Comparison of ENCODE assay signal across 8 cellular contexts in the genomic region with DNA sequence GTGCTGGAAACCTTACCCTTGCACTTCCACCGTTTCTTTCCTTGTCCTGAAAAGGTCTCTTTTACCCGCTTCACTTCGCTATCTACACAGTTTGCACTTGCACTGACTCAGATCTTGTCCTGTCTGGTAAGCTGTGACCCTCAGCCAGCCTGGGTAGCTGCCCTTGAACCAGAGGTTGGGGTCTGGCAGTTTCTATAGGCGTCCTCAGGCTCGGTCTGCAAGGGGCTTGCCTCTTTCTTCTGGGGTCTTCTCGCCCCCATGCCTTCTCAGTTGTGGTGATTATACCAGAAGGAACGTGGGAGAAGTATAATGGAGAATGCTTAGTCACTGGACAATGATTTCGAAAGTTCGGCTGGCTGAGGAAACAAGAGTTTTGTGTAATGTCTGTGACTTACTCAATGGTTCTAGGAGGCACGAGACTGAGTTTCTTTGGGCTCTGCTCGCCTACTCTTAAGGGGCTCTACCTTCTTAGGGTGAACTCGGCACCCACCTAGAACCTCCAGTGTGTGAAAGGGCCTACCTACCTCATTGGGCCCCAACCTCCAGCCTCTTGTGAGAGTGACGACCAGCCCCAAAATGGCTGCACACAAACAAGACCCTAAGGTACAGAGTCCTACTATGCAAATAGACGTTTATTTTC. TPM values are rescaled to one million over a fixed set of nuclear protein-coding genes. Genes with fewer than 3 reads are reported as not detected.
DNase-seq lines count a peak whose midpoint lies in the region; ATAC-seq and TF ChIP-seq lines count a peak whose summit lies in the region.

No MANE protein-coding gene starts in this region.

- intact Hi-C loops in spleen (cut with DNase I; ENCODE audit: low total_unique reads) = no loop called here

- no peaks in the 10 kb centered on the region for H3K27me3 ChIP-seq in spleen (replicated peaks in 1 of 7)

- CTCF ChIA-PET in HEK293T (lab: Yijun Ruan, JAX) = interaction anchor here (0.6 kb wide), 1 partner anchor 601 kb away, joined by 3 read pairs; no protein-coding TSS in a partner anchor

- no peak for TF ChIP-seq CTCF in GM13976 (IDR thresholded peaks at IDR 0.05; ENCODE audit: borderline replicate concordance, control extremely low read depth, extremely low read depth, insufficient read depth, missing control alignments)
- TF ChIP-seq CTCF in spleen (IDR thresholded peaks at IDR 0.05 in 8 of 11, conservative IDR thresholded peaks at IDR 0.05 in 3 of 11) = peak in 1 of 11 experiments; percentile 5

- in situ Hi-C loops in GM13976 (cut with MboI; ENCODE audit: low sequenced_read_pairs, unreplicated experiment) = no loop called here

- 10 to 19% (median 17%) methylated on average over 14 of the region's 14 CpGs for WGBS in spleen, 5 donors

- peaks cover 19 to 78% (median 45%) of the 10 kb centered on the region in 6 donors for H3K4me1 ChIP-seq in spleen

- peak overlapping the region; percentile 55 to 93 (median 77) for H3K4me3 ChIP-seq in spleen

- DNase-seq in A172 (ENCODE audit: low spot score) (peak; percentile 47), GM13976 (ENCODE audit: low spot score) (peak; percentile 36), NCI-H460 (ENCODE audit: extremely low read depth, low read depth) (peak; percentile 77), hepatic stellate cell (ENCODE audit: low spot score) (peak; percentile 48), spleen (no peak), HEK293T (ENCODE audit: extremely low spot score) (no peak)
- peak; percentile 22 for DNase-seq in activated naive CD8-positive, alpha-beta T cell treated with anti-CD3 and anti-CD28 coated beads, Interleukin-2, amount 50 U/mL, for 16 hours (ENCODE audit: low read depth, low spot score)

- no peaks in the 10 kb centered on the region for H3K36me3 ChIP-seq in spleen

- TF ChIP-seq POLR2A in spleen (IDR thresholded peaks at IDR 0.05) = no peak

- peak overlapping the region; percentile 82 to 96 (median 94) for H3K27ac ChIP-seq in spleen

- POLR2A ChIA-PET in HEK293T (lab: Yijun Ruan, JAX) = interaction anchor here (1.1 to 1.6 kb wide), 2 partner anchors 13 to 139 kb away, joined by 3 to 4 read pairs; no protein-coding TSS in a partner anchor

- H3K9me3 ChIP-seq in spleen = no peaks in the 10 kb centered on the region

- ATAC-seq in HG02852 (IDR thresholded peaks at IDR 0.05; ENCODE audit: unreplicated experiment) = peak; percentile 25

TF ChIP-seq in HEK293T, 16 proteins besides CTCF, POLR2A, EP300 and RAD21:
- no peak for TF ChIP-seq FOXM1 (IDR thresholded peaks at IDR 0.05; ENCODE audit: borderline replicate concordance)
- TF ChIP-seq, protein P1, sequence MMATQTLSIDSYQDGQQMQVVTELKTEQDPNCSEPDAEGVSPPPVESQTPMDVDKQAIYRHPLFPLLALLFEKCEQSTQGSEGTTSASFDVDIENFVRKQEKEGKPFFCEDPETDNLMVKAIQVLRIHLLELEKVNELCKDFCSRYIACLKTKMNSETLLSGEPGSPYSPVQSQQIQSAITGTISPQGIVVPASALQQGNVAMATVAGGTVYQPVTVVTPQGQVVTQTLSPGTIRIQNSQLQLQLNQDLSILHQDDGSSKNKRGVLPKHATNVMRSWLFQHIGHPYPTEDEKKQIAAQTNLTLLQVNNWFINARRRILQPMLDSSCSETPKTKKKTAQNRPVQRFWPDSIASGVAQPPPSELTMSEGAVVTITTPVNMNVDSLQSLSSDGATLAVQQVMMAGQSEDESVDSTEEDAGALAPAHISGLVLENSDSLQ (IDR thresholded peaks at IDR 0.05) = no peak
- TF ChIP-seq HDGF (IDR thresholded peaks at IDR 0.05; ENCODE audit: borderline replicate concordance) = no peak
- TF ChIP-seq L3MBTL2 (conservative IDR thresholded peaks at IDR 0.05) = no peak
- no peak for TF ChIP-seq TARDBP (IDR thresholded peaks at IDR 0.05)
- TF ChIP-seq SP1 (IDR thresholded peaks at IDR 0.05) = no peak
- no peak for TF ChIP-seq BHLHE40 (IDR thresholded peaks at IDR 0.05; ENCODE audit: borderline replicate concordance)
- TF ChIP-seq FOXA1 (IDR thresholded peaks at IDR 0.05) = no peak
- no peak for TF ChIP-seq LEF1 (IDR thresholded peaks at IDR 0.05; ENCODE audit: borderline replicate concordance)
- TF ChIP-seq NFRKB (IDR thresholded peaks at IDR 0.05) = no peak
- TF ChIP-seq FOXK2 (IDR thresholded peaks at IDR 0.05) = no peak
- TF ChIP-seq SUZ12 (IDR thresholded peaks at IDR 0.05) = no peak
- no peak for TF ChIP-seq CTBP1 (IDR thresholded peaks at IDR 0.05; ENCODE audit: borderline replicate concordance)
- no peak for TF ChIP-seq ELF4 (IDR thresholded peaks at IDR 0.05)
- no peak for TF ChIP-seq ZNF384 (IDR thresholded peaks at IDR 0.05)
- no peak for TF ChIP-seq ARNT (IDR thresholded peaks at IDR 0.05)
TF ChIP-seq in HEK293T: peak in this region for 0.

RNA-seq across cellular contexts. Expression of a gene that starts 6.9 kb away (rescaled TPM):
- total RNA-seq in A172 (2014; rRNA removed; shearing (Covaris generic)) = 55.0 and 64.7 TPM in 2 replicates
- total RNA-seq in NCI-H460 (2014; rRNA removed; shearing (Covaris generic)) = 55.2 and 62.3 TPM in 2 replicates
- polyA plus RNA-seq in NCI-H460 (2014; cell fraction: nucleus; rRNA removed) = 48.7 and 108 TPM in 2 replicates
- 100 to 1,000 TPM in 6 of 7 donors, 10 to 100 TPM in 1; 98.0 to 246 (median 171) TPM for total RNA-seq in spleen
- 10 to 100 TPM; 19.5 to 61.4 (median 25.6) TPM for polyA plus RNA-seq in spleen

Comparison
In these comparisons a context has a peak if more than half of its experiments do, and no peak if none do; other contexts are left out.
1. DNase-seq: peak in A172 (single experiment), GM13976 (single experiment), NCI-H460 (single experiment), activated naive CD8-positive, alpha-beta T cell treated with anti-CD3 and anti-CD28 coated beads, Interleukin-2, amount 50 U/mL, for 16 hours (single experiment) and hepatic stellate cell (single experiment); none in spleen (single experiment) and HEK293T (single experiment).